34 cellular contexts compared by ENCODE assay signal in genomic region chr19:52825765-52826164, GRCh38.
"Had no signal": no experiment of that assay in that cellular context is flagged by ENCODE, and none has a peak within 500 bp of the region (broad histone marks: within the 10 kb centered on the region; RNA-seq: fewer than 3 reads in every experiment).

No MANE protein-coding gene starts in this region.

- H3K27me3 ChIP-seq: MG63 had no signal

- H3K36me3 ChIP-seq: MG63 had no signal

- H3K4me3 ChIP-seq: MG63 had no signal

- H3K4me2 ChIP-seq: KMS-11 had no signal

- H3K9ac ChIP-seq: KMS-11 had no signal

- H3K27ac ChIP-seq: KMS-11 had no signal

- DNase-seq: Karpas-422, Kasumi-1, MG63, MM.1S, MV-4-11, NCI-H1048, NCI-H1092, NCI-H1092 treated with DMSO at 0.1 percent for 48 hours, NCI-H1105, NCI-H1105 treated with DMSO at 0.1 percent for 48 hours, NCI-H1417, NCI-H1417 treated with DMSO at 0.1 percent for 48 hours, NCI-H1436, NCI-H1436 treated with DMSO at 0.1 percent for 48 hours, NCI-H146, NCI-H1694, NCI-H1694 treated with DMSO at 0.1 percent for 48 hours, NCI-H187, NCI-H187 treated with DMSO at 0.1 percent for 48 hours, NCI-H1930, NCI-H2029, NCI-H2029 treated with DMSO at 0.1 percent for 48 hours, NCI-H2081, NCI-H2081 treated with DMSO at 0.1 percent for 48 hours, NCI-H2107, NCI-H2171, NCI-H2171 treated with DMSO at 0.1 percent for 48 hours, NCI-H2227 treated with DMSO at 0.1 percent for 48 hours, NCI-H226, NCI-H345, NCI-H446, NCI-H446 treated with DMSO at 0.1 percent for 48 hours, NCI-H510A had no signal
